Comparison of ENCODE assay signal across 9 cellular contexts in the genomic region with DNA sequence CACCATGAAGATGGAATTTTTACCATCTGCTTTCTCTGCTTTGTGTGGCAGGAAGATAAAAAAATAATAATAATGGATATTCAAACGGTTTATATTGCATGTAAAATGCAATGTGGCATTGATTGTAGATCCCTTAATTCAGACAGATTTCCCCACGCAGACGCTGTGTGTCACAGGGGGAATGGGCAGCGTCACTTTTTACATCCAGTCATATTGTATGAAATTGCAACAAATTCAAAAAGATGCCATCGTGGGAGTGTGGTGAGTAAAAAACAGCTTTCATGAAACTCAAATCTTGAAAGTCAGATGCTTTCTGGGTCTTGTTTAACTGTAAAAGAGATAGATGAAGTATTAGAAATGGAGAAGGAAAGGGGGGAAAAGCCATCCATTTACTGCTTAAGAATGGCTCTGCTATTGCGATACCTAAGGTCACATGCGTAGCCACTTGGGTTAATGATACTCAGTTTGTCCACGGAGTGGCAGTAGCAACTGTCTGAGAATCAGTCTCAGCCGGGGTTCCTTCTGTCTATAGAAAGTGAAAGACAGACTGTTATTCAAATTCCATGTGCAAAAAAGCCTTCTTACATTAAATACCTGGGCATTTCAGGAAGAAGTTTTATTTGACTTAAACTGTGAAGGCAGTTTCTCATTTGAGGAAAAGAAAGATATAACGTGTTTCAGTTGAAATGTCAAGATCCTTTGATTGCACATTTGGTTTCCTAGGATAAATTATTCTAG. TPM values are rescaled to one million over a fixed set of nuclear protein-coding genes. Genes with fewer than 3 reads are reported as not detected.
A peak's percentile ranks its signal among the peaks of the same experiment; 100 is the strongest.
DNase-seq lines count a peak whose midpoint lies in the region; ATAC-seq, FAIRE-seq and TF ChIP-seq lines count a peak whose summit lies in the region.
"Had no signal": no experiment of that assay in that cellular context is flagged by ENCODE, and none has a peak within 500 bp of the region (broad histone marks: within the 10 kb centered on the region; RNA-seq: fewer than 3 reads in every experiment).

No MANE protein-coding gene starts in this region.

- TF ChIP-seq POLR2A in endothelial cell of umbilical vein (IDR thresholded peaks at IDR 0.05; ENCODE audit: low read depth, low read length): no peak

- H3K27me3 ChIP-seq in BJ (ENCODE audit: control insufficient read depth, insufficient read depth, low read length): no peaks in the 10 kb centered on the region
- no peaks in the 10 kb centered on the region for H3K27me3 ChIP-seq in endothelial cell of umbilical vein (ENCODE audit: control insufficient read depth in 2 of 2, insufficient read depth in 2 of 2, low read length in 2 of 2)

- peak; percentile 95 for ATAC-seq in GM18907 (IDR thresholded peaks at IDR 0.05; ENCODE audit: unreplicated experiment)
- ATAC-seq in HG03108 (IDR thresholded peaks at IDR 0.05; ENCODE audit: unreplicated experiment): peak; percentile 93

- intact Hi-C loops in endothelial cell of umbilical vein (cut with micrococcal nuclease): loop anchor here (1.0 to 10.0 kb wide), 9 partner anchors 29 to 617 kb away; partner anchors contain the start of genes ANKRD28, BTD and HACL1

- H4K20me1 ChIP-seq in endothelial cell of umbilical vein (replicated peaks; ENCODE audit: control insufficient read depth, extremely low read depth, insufficient read depth, low read length): no peaks in the 10 kb centered on the region

- H3K4me3 ChIP-seq in BJ (ENCODE audit: low read depth, low read length) (peak overlapping the region; percentile 8), endothelial cell of umbilical vein (replicated peaks in 1 of 3; ENCODE audit: insufficient read depth in 1 of 3, low read depth in 1 of 3, low read length in 3 of 3) (peak overlapping the region in 1 of 3 experiments; percentile 50)

- BruUV-seq in endothelial cell of umbilical vein (replicated peaks; lab: Mats Ljungman, UMichigan): no TSS peak

- POLR2A ChIA-PET in BJ (lab: Charles Lee) (no interaction called here), endothelial cell of umbilical vein (lab: Charles Lee) (interaction anchor here (0.8 to 1.7 kb wide), 3 partner anchors 17 to 167 kb away, joined by 5 to 16 read pairs (median 6); partner anchors contain the start of genes BTD and HACL1)

- no peaks in the 10 kb centered on the region for H3K9me3 ChIP-seq in endothelial cell of umbilical vein (replicated peaks; ENCODE audit: control insufficient read depth, insufficient read depth, low read length)

- no peaks in the 10 kb centered on the region for H3K79me2 ChIP-seq in endothelial cell of umbilical vein (ENCODE audit: control insufficient read depth, insufficient read depth, low read length)

- FAIRE-seq in endothelial cell of umbilical vein (lab: Jason Lieb, UNC): peak; percentile 76
- FAIRE-seq: colon had no signal

- no peak for DNase-seq in BJ (ENCODE audit: low read depth)
- peak; percentile 3 for DNase-seq in NCI-H524 treated with DMSO at 0.1 percent for 48 hours (lab: John Stamatoyannopoulos, UW)
- peak; percentile 35 to 55 for DNase-seq in activated CD4-positive, alpha-beta T cell treated with anti-CD3 and anti-CD28 coated beads, Interleukin-2, amount 50 U/mL, for 48 hours
- DNase-seq in endothelial cell of umbilical vein (ENCODE audit: low read depth, low spot score): peak; percentile 91
- DNase-seq in mucosa of gallbladder (ENCODE audit: low spot score): peak; percentile 79
- DNase-seq in stromal cell of bone marrow (ENCODE audit: low read depth): peak; percentile 81

- CTCF ChIA-PET in BJ (lab: Yijun Ruan, JAX) (interaction anchor here (0.6 to 7.9 kb wide), 13 partner anchors 9 to 612 kb away, joined by 3 to 57 read pairs (median 3); no protein-coding TSS in a partner anchor), endothelial cell of umbilical vein (lab: Charles Lee) (interaction anchor here (0.7 to 4.0 kb wide), 33 partner anchors 10 to 428 kb away, joined by 3 to 59 read pairs (median 4); partner anchors contain the start of genes ANKRD28, BTD and HACL1)

- peak overlapping the region; percentile 100 for H3K27ac ChIP-seq in endothelial cell of umbilical vein (ENCODE audit: insufficient read depth, low read depth, low read length)

- TF ChIP-seq CTCF in BJ (IDR thresholded peaks at IDR 0.05; ENCODE audit: insufficient read depth, low read depth, low read length): peak; percentile 71
- peak; percentile 61 to 76 for TF ChIP-seq CTCF in endothelial cell of umbilical vein (IDR thresholded peaks at IDR 0.05; ENCODE audit: extremely low read depth in 1 of 2, insufficient read depth in 1 of 2, low read depth in 1 of 2, low read length in 2 of 2)

- dilution Hi-C loops in endothelial cell of umbilical vein (cut with MboI; ENCODE audit: extremely low pct_ligation_motif_present, low sequenced_read_pairs): loop anchor here (25.0 kb wide), 1 partner anchor 432 kb away; no protein-coding TSS in a partner anchor

- peak overlapping the region; percentile 85 for H3K4me2 ChIP-seq in endothelial cell of umbilical vein (ENCODE audit: insufficient read depth, low read length)

- H2AFZ ChIP-seq in endothelial cell of umbilical vein (ENCODE audit: low read depth, low read length): peak overlapping the region; percentile 30

- peak overlapping the region; percentile 96 for H3K9ac ChIP-seq in endothelial cell of umbilical vein (replicated peaks; ENCODE audit: extremely low read depth, insufficient read depth, low read length)

- no peaks in the 10 kb centered on the region for H3K9me1 ChIP-seq in endothelial cell of umbilical vein (replicated peaks; ENCODE audit: control insufficient read depth, extremely low read depth, insufficient read depth, low read length)

- H3K36me3 ChIP-seq in BJ (ENCODE audit: control insufficient read depth, insufficient read depth, low read length) (no peaks in the 10 kb centered on the region), endothelial cell of umbilical vein (ENCODE audit: control insufficient read depth in 2 of 2, extremely low read depth in 1 of 2, insufficient read depth in 2 of 2, low read length in 2 of 2) (no peaks in the 10 kb centered on the region)

- H3K4me1 ChIP-seq in endothelial cell of umbilical vein (ENCODE audit: control insufficient read depth, extremely low read depth, insufficient read depth, low read length): peaks cover 52% of the 10 kb centered on the region

TF ChIP-seq in endothelial cell of umbilical vein, 7 proteins besides CTCF, POLR2A, EP300 and RAD21:
- TF ChIP-seq EZH2 (IDR thresholded peaks at IDR 0.05; ENCODE audit: borderline replicate concordance, low read depth, low read length, severe bottlenecking) (no peak), MAX (IDR thresholded peaks at IDR 0.05; ENCODE audit: insufficient read depth, insufficient read length) (peak; percentile 55)

RNA-seq across cellular contexts. Expression of gene BTD, which starts 28.5 kb away (rescaled TPM):
- polyA plus RNA-seq in BJ (2011; rRNA removed): 24.8 and 26.6 TPM in 2 replicates
- polyA minus RNA-seq in BJ (2011; rRNA and poly(A)+ RNA removed): 11.9 and 15.5 TPM in 2 replicates
- total RNA-seq in endothelial cell of umbilical vein: 18.7 and 20.3 TPM in 2 replicates
- polyA plus RNA-seq in endothelial cell of umbilical vein: 27.1 and 32.2 TPM in 2 replicates
- 24.7 and 26.8 TPM in 2 replicates for polyA plus RNA-seq in endothelial cell of umbilical vein (2011; cell fraction: cytosol; rRNA removed)
- 22.9 and 23.5 TPM in 2 replicates for polyA plus RNA-seq in endothelial cell of umbilical vein (2011; cell fraction: nucleus; rRNA removed)
- polyA plus RNA-seq in endothelial cell of umbilical vein (2012): 15.7 and 17.1 TPM in 2 replicates
- 48.8 and 59.8 TPM in 2 replicates for polyA minus RNA-seq in endothelial cell of umbilical vein
- 12.0 TPM for polyA minus RNA-seq in endothelial cell of umbilical vein (2011; cell fraction: cytosol; rRNA and poly(A)+ RNA removed)
- 26.5 and 38.8 TPM in 2 replicates for polyA minus RNA-seq in endothelial cell of umbilical vein (2011; cell fraction: nucleus; rRNA and poly(A)+ RNA removed)
- 45.9 TPM for total RNA-seq in mucosa of gallbladder

RNA-seq across cellular contexts. Expression of gene HACL1, which starts 28.7 kb away (rescaled TPM):
- polyA plus RNA-seq in BJ (2011; rRNA removed): 32.4 and 35.1 TPM in 2 replicates
- 16.5 and 25.0 TPM in 2 replicates for polyA minus RNA-seq in BJ (2011; rRNA and poly(A)+ RNA removed)
- total RNA-seq in endothelial cell of umbilical vein: 27.4 and 29.9 TPM in 2 replicates
- polyA plus RNA-seq in endothelial cell of umbilical vein: 14.4 and 16.5 TPM in 2 replicates
- 19.0 and 19.5 TPM in 2 replicates for polyA plus RNA-seq in endothelial cell of umbilical vein (2011; cell fraction: cytosol; rRNA removed)
- 36.6 and 37.8 TPM in 2 replicates for polyA plus RNA-seq in endothelial cell of umbilical vein (2011; cell fraction: nucleus; rRNA removed)
- 18.1 and 24.8 TPM in 2 replicates for polyA plus RNA-seq in endothelial cell of umbilical vein (2012)
- polyA minus RNA-seq in endothelial cell of umbilical vein: 84.9 and 93.4 TPM in 2 replicates
- 17.7 TPM for polyA minus RNA-seq in endothelial cell of umbilical vein (2011; cell fraction: cytosol; rRNA and poly(A)+ RNA removed)
- 96.8 and 111 TPM in 2 replicates for polyA minus RNA-seq in endothelial cell of umbilical vein (2011; cell fraction: nucleus; rRNA and poly(A)+ RNA removed)
- 22.5 TPM for total RNA-seq in mucosa of gallbladder
